Comparison of ENCODE assay signal across 35 cellular contexts in genomic region chr13:72399351-72399750, GRCh38.
"Had no signal": no experiment of that assay in that cellular context is flagged by ENCODE, and none has a peak within 500 bp of the region (broad histone marks: within the 10 kb centered on the region; RNA-seq: fewer than 3 reads in every experiment).

No MANE protein-coding gene starts in this region.

- H3K4me3 ChIP-seq: MG63 had no signal

- H3K9me3 ChIP-seq: MG63 had no signal

- H3K27me3 ChIP-seq: MG63 had no signal

- H3K36me3 ChIP-seq: MG63 had no signal

- DNase-seq: Karpas-422, Kasumi-1, MG63, MM.1S, MV-4-11, NCI-H1048, NCI-H1092, NCI-H1092 treated with DMSO at 0.1 percent for 48 hours, NCI-H1105, NCI-H1105 treated with DMSO at 0.1 percent for 48 hours, NCI-H1417, NCI-H1417 treated with DMSO at 0.1 percent for 48 hours, NCI-H1436, NCI-H1436 treated with DMSO at 0.1 percent for 48 hours, NCI-H146, NCI-H1694, NCI-H1694 treated with DMSO at 0.1 percent for 48 hours, NCI-H187, NCI-H187 treated with DMSO at 0.1 percent for 48 hours, NCI-H1930, NCI-H2029, NCI-H2029 treated with DMSO at 0.1 percent for 48 hours, NCI-H2081, NCI-H2081 treated with DMSO at 0.1 percent for 48 hours, NCI-H2107, NCI-H2171, NCI-H2171 treated with DMSO at 0.1 percent for 48 hours, NCI-H2227 treated with DMSO at 0.1 percent for 48 hours, NCI-H226, NCI-H345, NCI-H446, NCI-H446 treated with DMSO at 0.1 percent for 48 hours, NCI-H510A, NCI-H510A treated with DMSO at 0.1 percent for 48 hours, NCI-H524 had no signal
